11 cellular contexts compared by ENCODE assay signal in genomic region chr11:110098645-110099044, GRCh38. TPM values are rescaled to one million over a fixed set of nuclear protein-coding genes. Genes with fewer than 3 reads are reported as not detected.
DNase-seq lines count a peak whose midpoint lies in the region; ATAC-seq lines count a peak whose summit lies in the region.
"Had no signal": no experiment of that assay in that cellular context is flagged by ENCODE, and none has a peak within 500 bp of the region (broad histone marks: within the 10 kb centered on the region; RNA-seq: fewer than 3 reads in every experiment).

No MANE protein-coding gene starts in this region.

- no peak overlapping the region for H3K4me3 Mint-ChIP-seq in activated T-helper 1 cell treated with anti-CD3 and anti-CD28 coated beads, Interleukin-12 subunit alpha, Interleukin-12 subunit beta, Interleukin-2, Interleukin-4 antibody, amounts not matched to agents 30 ng/mL and 10 ng/mL and 1 ng/mL, durations not matched to agents 14 hours and 24 hours and 36 hours
- H3K4me3 Mint-ChIP-seq: dendritic cell treated with granulocyte-macrophage colony-stimulating factor and Interleukin-4, amounts not matched to agents 40 ng/mL and 50 ng/mL, for 4 days had no signal

- intact Hi-C loops in activated T-helper 1 cell treated with anti-CD3 and anti-CD28 coated beads, Interleukin-12 subunit alpha, Interleukin-12 subunit beta, Interleukin-2, Interleukin-4 antibody, amounts not matched to agents 30 ng/mL and 10 ng/mL and 1 ng/mL, durations not matched to agents 14 hours and 24 hours and 36 hours (cut with micrococcal nuclease) = loop anchor here (1.0 to 10.0 kb wide), 3 partner anchors 152 to 1364 kb away; no protein-coding TSS in a partner anchor

- no peak overlapping the region for H3K27ac Mint-ChIP-seq in activated T-helper 1 cell treated with anti-CD3 and anti-CD28 coated beads, Interleukin-12 subunit alpha, Interleukin-12 subunit beta, Interleukin-2, Interleukin-4 antibody, amounts not matched to agents 30 ng/mL and 10 ng/mL and 1 ng/mL, durations not matched to agents 14 hours and 24 hours and 36 hours
- H3K27ac Mint-ChIP-seq: dendritic cell treated with granulocyte-macrophage colony-stimulating factor and Interleukin-4, amounts not matched to agents 40 ng/mL and 50 ng/mL, for 4 days had no signal

- H3K27me3 Mint-ChIP-seq in activated T-helper 1 cell treated with anti-CD3 and anti-CD28 coated beads, Interleukin-12 subunit alpha, Interleukin-12 subunit beta, Interleukin-2, Interleukin-4 antibody, amounts not matched to agents 30 ng/mL and 10 ng/mL and 1 ng/mL, durations not matched to agents 14 hours and 24 hours and 36 hours (ENCODE audit: insufficient read depth) = peaks cover 37% of the 10 kb centered on the region

- H3K9me3 Mint-ChIP-seq in activated T-helper 1 cell treated with anti-CD3 and anti-CD28 coated beads, Interleukin-12 subunit alpha, Interleukin-12 subunit beta, Interleukin-2, Interleukin-4 antibody, amounts not matched to agents 30 ng/mL and 10 ng/mL and 1 ng/mL, durations not matched to agents 14 hours and 24 hours and 36 hours = no peaks in the 10 kb centered on the region
- H3K9me3 Mint-ChIP-seq: dendritic cell treated with granulocyte-macrophage colony-stimulating factor and Interleukin-4, amounts not matched to agents 40 ng/mL and 50 ng/mL, for 4 days had no signal

- ATAC-seq in GM19397 (IDR thresholded peaks at IDR 0.05; ENCODE audit: unreplicated experiment) = peak; percentile 68
- ATAC-seq in HG03095 (IDR thresholded peaks at IDR 0.05; ENCODE audit: unreplicated experiment) = peak; percentile 55
- ATAC-seq in left lobe of liver = no peak

- H3K4me1 Mint-ChIP-seq in activated T-helper 1 cell treated with anti-CD3 and anti-CD28 coated beads, Interleukin-12 subunit alpha, Interleukin-12 subunit beta, Interleukin-2, Interleukin-4 antibody, amounts not matched to agents 30 ng/mL and 10 ng/mL and 1 ng/mL, durations not matched to agents 14 hours and 24 hours and 36 hours (ENCODE audit: low read depth) = peaks cover 9% of the 10 kb centered on the region

- DNase-seq in EH (ENCODE audit: low read depth) (peak; percentile 11), RPMI8226 (peak; percentile 20), left lobe of liver (ENCODE audit: low spot score) (no peak), NCI-H345 treated with DMSO at 0.1 percent for 48 hours (lab: John Stamatoyannopoulos, UW; ENCODE audit: unreplicated experiment) (no peak), EL (no peak)
- DNase-seq in activated T-helper 1 cell treated with anti-CD3 and anti-CD28 coated beads, Interleukin-12 subunit alpha, Interleukin-12 subunit beta, Interleukin-2, Interleukin-4 antibody, amounts not matched to agents 30 ng/mL and 10 ng/mL and 1 ng/mL, durations not matched to agents 14 hours and 24 hours and 36 hours (ENCODE audit: low spot score) = no peak
- DNase-seq: DMS153, midbrain had no signal

- peaks cover 2% of the 10 kb centered on the region for H3K36me3 Mint-ChIP-seq in activated T-helper 1 cell treated with anti-CD3 and anti-CD28 coated beads, Interleukin-12 subunit alpha, Interleukin-12 subunit beta, Interleukin-2, Interleukin-4 antibody, amounts not matched to agents 30 ng/mL and 10 ng/mL and 1 ng/mL, durations not matched to agents 14 hours and 24 hours and 36 hours (ENCODE audit: low read depth)

RNA-seq across cellular contexts. Expression of gene ZC3H12C, which starts 5.5 kb away (rescaled TPM):
- 4.7 TPM for total RNA-seq in left lobe of liver
- 5.7 and 6.2 TPM in 2 replicates for total RNA-seq in activated T-helper 1 cell treated with anti-CD3 and anti-CD28 coated beads, Interleukin-12 subunit alpha, Interleukin-12 subunit beta, Interleukin-2, Interleukin-4 antibody, amounts not matched to agents 30 ng/mL and 10 ng/mL and 1 ng/mL, durations not matched to agents 14 hours and 24 hours and 36 hours

Comparison
In these comparisons a context has a peak if more than half of its experiments do, and no peak if none do; other contexts are left out.
1. DNase-seq: peak in EH (single experiment) and RPMI8226 (single experiment); none in left lobe of liver (single experiment), NCI-H345 treated with DMSO at 0.1 percent for 48 hours (single experiment), activated T-helper 1 cell treated with anti-CD3 and anti-CD28 coated beads, Interleukin-12 subunit alpha, Interleukin-12 subunit beta, Interleukin-2, Interleukin-4 antibody, amounts not matched to agents 30 ng/mL and 10 ng/mL and 1 ng/mL, durations not matched to agents 14 hours and 24 hours and 36 hours (single experiment) and EL (single experiment).